In genomic region chr11:5966958-5967357, GRCh38 we compare ENCODE assay signal across 35 cellular contexts. TPM values are rescaled to one million over a fixed set of nuclear protein-coding genes. Genes with fewer than 3 reads are reported as not detected.
"Had no signal": no experiment of that assay in that cellular context is flagged by ENCODE, and none has a peak within 500 bp of the region (broad histone marks: within the 10 kb centered on the region; RNA-seq: fewer than 3 reads in every experiment).

No MANE protein-coding gene starts in this region.

- H3K4me2 ChIP-seq: neural progenitor cell, smooth muscle cell had no signal

- H3K4me3 ChIP-seq: neural progenitor cell, ovary, psoas muscle, skin epidermis, smooth muscle cell, spleen, suprapubic skin, testis, tibial artery, transverse colon, upper lobe of right lung, uterus had no signal

- DNase-seq: naive B cell; naive thymus-derived CD8-positive, alpha-beta T cell; occipital lobe; ovary; posterior cingulate gyrus; psoas muscle; right cardiac atrium; spleen; stimulated activated CD4-positive, alpha-beta T cell treated with anti-CD3 and anti-CD28 coated beads, Interleukin-12 subunit alpha, Interleukin-12 subunit beta, amount 100 ng/mL, for 4 hours; stimulated activated CD4-positive, alpha-beta T cell treated with anti-CD3 and anti-CD28 coated beads, Interleukin-1b, Interleukin-23, amount 100 ng/mL, for 48 hours; stimulated activated CD4-positive, alpha-beta T cell treated with anti-CD3 and anti-CD28 coated beads, Interleukin-4, amount 100 ng/mL, for 1 hour; stimulated activated CD4-positive, alpha-beta T cell treated with anti-CD3 and anti-CD28 coated beads, Interleukin-4, amount 100 ng/mL, for 4 hours; stimulated activated CD8-positive, alpha-beta memory T cell treated with anti-CD3 and anti-CD28 coated beads, Interleukin-4, amount 100 ng/mL, for 48 hours; stimulated activated naive CD4-positive, alpha-beta T cell; stimulated activated naive CD8-positive, alpha-beta T cell treated with anti-CD3 and anti-CD28 coated beads, Interleukin-15, amount 100 ng/mL, for 72 hours; stimulated activated naive CD8-positive, alpha-beta T cell treated with anti-CD3 and anti-CD28 coated beads, Interleukin-15, Interleukin-2, amounts not matched to agents 100 U/mL and 50 U/mL, for 24 hours; substantia nigra; testis; tibial artery; transverse colon; upper lobe of right lung; uterus had no signal

- H3K9me3 ChIP-seq: ovary, testis, upper lobe of right lung had no signal

- H2AFZ ChIP-seq: neural progenitor cell, parathyroid adenoma had no signal

- H3K27ac ChIP-seq: neural progenitor cell, ovary, parathyroid adenoma, psoas muscle, skin epidermis, spleen, suprapubic skin, testis, tibial artery, transverse colon, upper lobe of right lung, uterus had no signal

- H3K27me3 ChIP-seq: neural progenitor cell, ovary, suprapubic skin, testis, tibial artery, transverse colon, upper lobe of right lung, uterus had no signal

- H3K79me2 ChIP-seq: parathyroid adenoma had no signal

- H3K4me1 ChIP-seq: neural progenitor cell, parathyroid adenoma, psoas muscle, spleen, suprapubic skin, testis, tibial artery, transverse colon, upper lobe of right lung, uterus had no signal

- H3K36me3 ChIP-seq: neural progenitor cell, ovary, spleen, suprapubic skin, tibial artery, transverse colon, upper lobe of right lung, uterus had no signal

- H3K9ac ChIP-seq: neural progenitor cell, parathyroid adenoma had no signal

- ATAC-seq: naive thymus-derived CD8-positive, alpha-beta T cell; psoas muscle; right cardiac atrium; sciatic nerve; stimulated activated naive CD8-positive, alpha-beta T cell treated with anti-CD3 and anti-CD28 coated beads, Interleukin-15, amount 100 ng/mL, for 72 hours; stimulated activated naive CD8-positive, alpha-beta T cell treated with anti-CD3 and anti-CD28 coated beads, Interleukin-15, Interleukin-2, amounts not matched to agents 100 U/mL and 50 U/mL, for 24 hours; upper lobe of right lung had no signal

RNA-seq across cellular contexts. Expression of gene OR56A5, which starts 1.3 kb away (rescaled TPM):
- total RNA-seq: naive thymus-derived CD8-positive, alpha-beta T cell; natural killer cell treated with Interleukin-12 subunit alpha and Interleukin-12 subunit beta and Interleukin-15 and Interleukin-18, amount 100 ng/mL, for 72 hours; occipital lobe; osteoblast; ovary; progenitor cell of endocrine pancreas; psoas muscle; renal cortical epithelial cell; right cardiac atrium; sciatic nerve; spleen; suprapubic skin; testis; transverse colon; upper lobe of right lung; urinary bladder; uterus had no signal
- polyA plus RNA-seq: naive thymus-derived CD8-positive, alpha-beta T cell; neural cell; ovary; psoas muscle; right cardiac atrium; smooth muscle cell; spleen; thymus; urinary bladder had no signal

RNA-seq across cellular contexts. Expression of gene OR52L1, which starts 19.8 kb away (rescaled TPM):
- total RNA-seq: naive thymus-derived CD8-positive, alpha-beta T cell; natural killer cell treated with Interleukin-12 subunit alpha and Interleukin-12 subunit beta and Interleukin-15 and Interleukin-18, amount 100 ng/mL, for 72 hours; occipital lobe; osteoblast; ovary; progenitor cell of endocrine pancreas; psoas muscle; renal cortical epithelial cell; right cardiac atrium; sciatic nerve; spleen; suprapubic skin; transverse colon; upper lobe of right lung; urinary bladder; uterus had no signal
- polyA plus RNA-seq: naive thymus-derived CD8-positive, alpha-beta T cell; neural cell; ovary; psoas muscle; right cardiac atrium; smooth muscle cell; spleen; thymus; urinary bladder had no signal

RNA-seq across cellular contexts. Expression of gene OR56A3, which starts 24.9 kb away (rescaled TPM):
- total RNA-seq: naive thymus-derived CD8-positive, alpha-beta T cell; natural killer cell treated with Interleukin-12 subunit alpha and Interleukin-12 subunit beta and Interleukin-15 and Interleukin-18, amount 100 ng/mL, for 72 hours; occipital lobe; osteoblast; ovary; progenitor cell of endocrine pancreas; psoas muscle; renal cortical epithelial cell; right cardiac atrium; sciatic nerve; smooth muscle cell; spleen; suprapubic skin; transverse colon; upper lobe of right lung; urinary bladder; uterus had no signal
- polyA plus RNA-seq: naive thymus-derived CD8-positive, alpha-beta T cell; neural cell; ovary; psoas muscle; right cardiac atrium; smooth muscle cell; spleen; thymus; urinary bladder had no signal

RNA-seq across cellular contexts. Expression of gene OR56A4, which starts 39.8 kb away (rescaled TPM):
- total RNA-seq: osteoblast, psoas muscle, renal cortical epithelial cell, right cardiac atrium, upper lobe of right lung, urinary bladder, uterus had no signal
- polyA plus RNA-seq: naive thymus-derived CD8-positive, alpha-beta T cell; neural cell; ovary; psoas muscle; right cardiac atrium; smooth muscle cell; spleen; thymus; urinary bladder had no signal
